In the genomic region with DNA sequence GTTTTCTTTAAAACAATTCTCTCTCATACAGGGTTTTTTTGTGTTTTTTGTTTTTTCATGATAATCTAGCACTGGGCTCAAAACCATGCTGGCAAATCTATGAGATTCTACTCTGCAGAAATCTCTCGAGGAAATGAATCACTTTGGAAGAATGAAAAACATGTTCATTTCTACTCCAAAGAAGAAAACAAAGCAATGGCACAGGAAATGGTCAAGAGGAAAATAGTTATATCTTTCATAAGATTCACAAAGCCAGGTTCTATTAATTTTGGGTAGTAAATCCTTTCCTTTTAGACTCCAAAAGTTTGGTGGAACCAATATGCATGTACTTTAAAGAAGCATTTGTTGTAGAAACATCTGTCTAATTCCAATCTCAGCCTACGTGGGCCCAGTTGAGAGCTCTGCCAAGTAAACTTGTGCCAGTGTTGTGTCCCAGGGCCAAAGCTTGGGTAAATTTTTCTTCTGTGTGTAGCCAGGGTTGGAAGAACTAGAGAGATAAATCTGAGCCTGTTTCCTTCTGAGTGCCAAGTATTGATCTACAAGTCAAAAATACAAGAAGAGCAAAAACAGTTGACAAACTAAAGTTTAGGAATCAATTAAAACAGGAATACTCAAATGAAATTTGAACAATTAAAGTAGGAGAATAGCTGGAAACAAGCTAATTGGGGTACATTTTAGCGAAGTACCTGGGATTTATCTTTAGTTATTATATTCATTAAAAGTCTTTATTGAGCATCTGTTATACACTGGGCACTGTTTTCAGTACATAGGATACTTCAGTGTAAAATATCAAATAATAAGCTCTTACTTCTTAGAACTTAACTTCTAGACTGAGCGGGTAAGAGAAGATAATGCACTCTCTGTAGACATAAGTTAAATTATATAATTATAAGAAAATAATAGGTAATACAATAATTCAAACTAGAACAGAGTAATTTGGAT, we compare ENCODE assay signal across 11 cellular contexts.
DNase-seq lines count a peak whose midpoint lies in the region; ATAC-seq, FAIRE-seq and TF ChIP-seq lines count a peak whose summit lies in the region.
"Had no signal": no experiment of that assay in that cellular context is flagged by ENCODE, and none has a peak within 500 bp of the region (broad histone marks: within the 10 kb centered on the region; RNA-seq: fewer than 3 reads in every experiment).

No MANE protein-coding gene starts in this region.

- no peaks in the 10 kb centered on the region for H3K79me2 ChIP-seq in endothelial cell of umbilical vein (ENCODE audit: control insufficient read depth, insufficient read depth, low read length)

- H3K4me2 ChIP-seq in endothelial cell of umbilical vein (ENCODE audit: insufficient read depth, low read length) = peak overlapping the region; percentile 51

- CTCF ChIA-PET in AG04449 (lab: Yijun Ruan, JAX) (no interaction called here), endothelial cell of umbilical vein (lab: Charles Lee) (interaction anchor here (0.6 to 1.6 kb wide), 5 partner anchors 24 to 655 kb away, joined by 3 to 7 read pairs (median 3); no protein-coding TSS in a partner anchor)

- dilution Hi-C loops in endothelial cell of umbilical vein (cut with MboI; ENCODE audit: extremely low pct_ligation_motif_present, low sequenced_read_pairs) = no loop called here

- H3K9ac ChIP-seq in endothelial cell of umbilical vein (replicated peaks; ENCODE audit: extremely low read depth, insufficient read depth, low read length) = peak overlapping the region; percentile 52

- WGBS in mesodermal cell (ENCODE audit: insufficient coverage in 2 of 2), 2 experiments = 80 to 100% methylated on average over 1 of the region's 4 CpGs

- no peaks in the 10 kb centered on the region for H3K36me3 ChIP-seq in endothelial cell of umbilical vein (ENCODE audit: control insufficient read depth in 2 of 2, extremely low read depth in 1 of 2, insufficient read depth in 2 of 2, low read length in 2 of 2)
- no peaks in the 10 kb centered on the region for H3K36me3 ChIP-seq in mesodermal cell (ENCODE audit: control insufficient read depth, insufficient read depth, low read length)
- H3K36me3 ChIP-seq: stomach had no signal

- no peaks in the 10 kb centered on the region for H4K20me1 ChIP-seq in endothelial cell of umbilical vein (replicated peaks; ENCODE audit: control insufficient read depth, extremely low read depth, insufficient read depth, low read length)

- intact Hi-C loops in endothelial cell of umbilical vein (cut with micrococcal nuclease) = loop anchor here (1.0 to 10.0 kb wide), 6 partner anchors 72 to 682 kb away; no protein-coding TSS in a partner anchor

- H3K9me3 ChIP-seq in endothelial cell of umbilical vein (replicated peaks; ENCODE audit: control insufficient read depth, insufficient read depth, low read length) (no peaks in the 10 kb centered on the region), mesodermal cell (ENCODE audit: control insufficient read depth, low read length) (no peaks in the 10 kb centered on the region)
- H3K9me3 ChIP-seq: stomach had no signal

- no peak overlapping the region for H2AFZ ChIP-seq in endothelial cell of umbilical vein (ENCODE audit: low read depth, low read length)

- H3K4me1 ChIP-seq in endothelial cell of umbilical vein (ENCODE audit: control insufficient read depth, extremely low read depth, insufficient read depth, low read length) (peaks cover 39% of the 10 kb centered on the region), mesodermal cell (ENCODE audit: control insufficient read depth, insufficient read depth, low read length, poor library complexity, severe bottlenecking) (peaks cover 9% of the 10 kb centered on the region)

- TSS peak; percentile 91 for BruUV-seq in endothelial cell of umbilical vein (replicated peaks; lab: Mats Ljungman, UMichigan)

- TF ChIP-seq CTCF in AG04449 (IDR thresholded peaks at IDR 0.05; ENCODE audit: insufficient read depth, low read length, missing control alignments) (no peak), endothelial cell of umbilical vein (IDR thresholded peaks at IDR 0.05; ENCODE audit: extremely low read depth in 1 of 2, insufficient read depth in 1 of 2, low read depth in 1 of 2, low read length in 2 of 2) (no peak)

- DNase-seq in AG04449 (ENCODE audit: low read depth, low spot score) (peak; percentile 31), M059J (ENCODE audit: low read depth) (peak; percentile 91), endothelial cell of umbilical vein (ENCODE audit: low read depth, low spot score) (peak; percentile 92), NCI-H146 (lab: John Stamatoyannopoulos, UW) (no peak), pons (ENCODE audit: low spot score) (no peak)
- DNase-seq: effector CD4-positive, alpha-beta T cell; stomach had no signal

- no peak for TF ChIP-seq POLR2A in endothelial cell of umbilical vein (IDR thresholded peaks at IDR 0.05; ENCODE audit: low read depth, low read length)

- ATAC-seq in HG02938 (IDR thresholded peaks at IDR 0.05; ENCODE audit: unreplicated experiment) = no peak
- ATAC-seq in HG02973 (IDR thresholded peaks at IDR 0.05; ENCODE audit: unreplicated experiment) = no peak

- H3K27ac ChIP-seq in endothelial cell of umbilical vein (ENCODE audit: insufficient read depth, low read depth, low read length) (peak overlapping the region; percentile 99), mesodermal cell (ENCODE audit: low read depth, low read length, severe bottlenecking) (peak overlapping the region; percentile 86)
- H3K27ac ChIP-seq: C4-2B had no signal

- POLR2A ChIA-PET in AG04449 (lab: Yijun Ruan, JAX) (no interaction called here), endothelial cell of umbilical vein (lab: Charles Lee) (no interaction called here)

- no peaks in the 10 kb centered on the region for H3K27me3 ChIP-seq in endothelial cell of umbilical vein (ENCODE audit: control insufficient read depth in 2 of 2, insufficient read depth in 2 of 2, low read length in 2 of 2)
- H3K27me3 ChIP-seq: stomach had no signal

- no peaks in the 10 kb centered on the region for H3K9me1 ChIP-seq in endothelial cell of umbilical vein (replicated peaks; ENCODE audit: control insufficient read depth, extremely low read depth, insufficient read depth, low read length)

- H3K4me3 ChIP-seq in AG04449 (ENCODE audit: low read depth, low read length) = no peak overlapping the region
- no peak overlapping the region for H3K4me3 ChIP-seq in endothelial cell of umbilical vein (replicated peaks in 1 of 3; ENCODE audit: insufficient read depth in 1 of 3, low read depth in 1 of 3, low read length in 3 of 3)
- H3K4me3 ChIP-seq in mesodermal cell (ENCODE audit: extremely low read depth, insufficient read depth, low read length, poor library complexity, severe bottlenecking) = no peak overlapping the region
- H3K4me3 ChIP-seq: stomach had no signal

- peak; percentile 64 for FAIRE-seq in endothelial cell of umbilical vein (lab: Jason Lieb, UNC)

TF ChIP-seq in endothelial cell of umbilical vein, 7 proteins besides CTCF, POLR2A, EP300 and RAD21:
- TF ChIP-seq, protein P1, sequence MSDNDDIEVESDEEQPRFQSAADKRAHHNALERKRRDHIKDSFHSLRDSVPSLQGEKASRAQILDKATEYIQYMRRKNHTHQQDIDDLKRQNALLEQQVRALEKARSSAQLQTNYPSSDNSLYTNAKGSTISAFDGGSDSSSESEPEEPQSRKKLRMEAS (IDR thresholded peaks at IDR 0.05; ENCODE audit: insufficient read depth, insufficient read length) = no peak
- TF ChIP-seq POLR2AphosphoS5 (IDR thresholded peaks at IDR 0.05; ENCODE audit: insufficient read depth, low read depth, low read length) (no peak), EZH2 (IDR thresholded peaks at IDR 0.05; ENCODE audit: borderline replicate concordance, low read depth, low read length, severe bottlenecking) (no peak), GATA2 (IDR thresholded peaks at IDR 0.05; ENCODE audit: insufficient read depth, insufficient read length, low read depth, low read length) (no peak), FOS (IDR thresholded peaks at IDR 0.05; ENCODE audit: borderline replicate concordance, insufficient read depth, low read length) (peak; percentile 73), JUN (IDR thresholded peaks at IDR 0.05; ENCODE audit: borderline replicate concordance, insufficient read depth, insufficient read length, low read depth) (peak; percentile 95), MYC (IDR thresholded peaks at IDR 0.05; ENCODE audit: low read depth, low read length) (no peak)
TF ChIP-seq in endothelial cell of umbilical vein: peak in this region for 2.

Comparison
In these comparisons a context has a peak if more than half of its experiments do, and no peak if none do; other contexts are left out.
1. DNase-seq: peak in AG04449 (single experiment), M059J (single experiment) and endothelial cell of umbilical vein (single experiment); none in NCI-H146 (single experiment) and pons (single experiment).